21 cellular contexts compared by ENCODE assay signal in genomic region chr10:132100556-132101349, GRCh38. TPM values are rescaled to one million over a fixed set of nuclear protein-coding genes. Genes with fewer than 3 reads are reported as not detected.
DNase-seq lines count a peak whose midpoint lies in the region; ATAC-seq and TF ChIP-seq lines count a peak whose summit lies in the region.
"Had no signal": no experiment of that assay in that cellular context is flagged by ENCODE, and none has a peak within 500 bp of the region (broad histone marks: within the 10 kb centered on the region; RNA-seq: fewer than 3 reads in every experiment).

No MANE protein-coding gene starts in this region.

- ATAC-seq in left cardiac atrium (no peak), left ventricle myocardium superior (no peak), GM21576 (IDR thresholded peaks at IDR 0.05; ENCODE audit: unreplicated experiment) (no peak)
- ATAC-seq: CD8-positive, alpha-beta T cell had no signal

- peak; percentile 9 for DNase-seq in left cardiac atrium
- DNase-seq in left ventricle myocardium superior, result no peak
- peak; percentile 9 for DNase-seq in glutamatergic neuron
- peak; percentile 58 for DNase-seq in posterior vena cava (ENCODE audit: low spot score)
- DNase-seq in retina, result no peak
- no peak for DNase-seq in middle frontal gyrus (ENCODE audit: extremely low spot score, low spot score)
- DNase-seq: activated CD4-positive, alpha-beta T cell treated with anti-CD3 and anti-CD28 coated beads for 4 hours; activated gamma-delta T cell treated with Interleukin-2 at 50 U/mL for 16 hours; activated T-cell treated with anti-CD3 and anti-CD28 coated beads, Interleukin-2, amount 50 U/mL, for 1 hour; GOT3; NCI-H2107; NCI-H446; NCI-H774; SJCRH30; stimulated activated naive CD4-positive, alpha-beta T cell; SW 1271 had no signal

- no peak overlapping the region for H3K4me3 Mint-ChIP-seq in glutamatergic neuron (ENCODE audit: unreplicated experiment)
- H3K4me3 Mint-ChIP-seq: CD8-positive, alpha-beta T cell; central memory CD8-positive, alpha-beta T cell; memory B cell had no signal

- no peaks in the 10 kb centered on the region for H3K9me3 Mint-ChIP-seq in glutamatergic neuron (ENCODE audit: unreplicated experiment)
- H3K9me3 Mint-ChIP-seq: CD8-positive, alpha-beta T cell; central memory CD8-positive, alpha-beta T cell had no signal

- H3K4me1 Mint-ChIP-seq in glutamatergic neuron (ENCODE audit: low read depth, unreplicated experiment), result no peaks in the 10 kb centered on the region
- H3K4me1 Mint-ChIP-seq: central memory CD8-positive, alpha-beta T cell; memory B cell had no signal

- no peaks in the 10 kb centered on the region for H3K27me3 Mint-ChIP-seq in glutamatergic neuron (ENCODE audit: unreplicated experiment)

- H3K36me3 Mint-ChIP-seq in glutamatergic neuron (ENCODE audit: unreplicated experiment), result no peaks in the 10 kb centered on the region
- H3K36me3 Mint-ChIP-seq: CD8-positive, alpha-beta T cell; memory B cell had no signal

- no peak overlapping the region for H3K27ac Mint-ChIP-seq in glutamatergic neuron (ENCODE audit: unreplicated experiment)
- H3K27ac Mint-ChIP-seq: CD8-positive, alpha-beta T cell; memory B cell had no signal

- intact Hi-C loops in left cardiac atrium (cut with DNase I), result no loop called here
- intact Hi-C loops in left ventricle myocardium superior (cut with micrococcal nuclease), result no loop called here
- intact Hi-C loops in posterior vena cava (cut with DNase I), result no loop called here

- no peak for TF ChIP-seq CTCF in glutamatergic neuron (IDR thresholded peaks at IDR 0.05; ENCODE audit: partially characterized antibody, unreplicated experiment)

RNA-seq across cellular contexts. Expression of gene JAKMIP3, which starts 35.0 kb away (rescaled TPM):
- total RNA-seq in left cardiac atrium, result 1 to 10 TPM in 1 of 2 donors, under 1 TPM in 1; 0.44 to 1.1 TPM
- 2.0 TPM for total RNA-seq in left ventricle myocardium superior
- 0.44 TPM for total RNA-seq in glutamatergic neuron (ENCODE audit: unreplicated experiment)
- total RNA-seq in posterior vena cava, result under 1 TPM; 0.60 to 0.62 TPM
- total RNA-seq: RPMI7951, SJCRH30 had no signal

Comparison
In these comparisons a context has a peak if more than half of its experiments do, and no peak if none do; other contexts are left out.
1. DNase-seq: peak in left cardiac atrium (single experiment), glutamatergic neuron (single experiment) and posterior vena cava (single experiment); none in left ventricle myocardium superior (single experiment), retina (single experiment) and middle frontal gyrus (single experiment).